8 cellular contexts compared by ENCODE assay signal in the genomic region with DNA sequence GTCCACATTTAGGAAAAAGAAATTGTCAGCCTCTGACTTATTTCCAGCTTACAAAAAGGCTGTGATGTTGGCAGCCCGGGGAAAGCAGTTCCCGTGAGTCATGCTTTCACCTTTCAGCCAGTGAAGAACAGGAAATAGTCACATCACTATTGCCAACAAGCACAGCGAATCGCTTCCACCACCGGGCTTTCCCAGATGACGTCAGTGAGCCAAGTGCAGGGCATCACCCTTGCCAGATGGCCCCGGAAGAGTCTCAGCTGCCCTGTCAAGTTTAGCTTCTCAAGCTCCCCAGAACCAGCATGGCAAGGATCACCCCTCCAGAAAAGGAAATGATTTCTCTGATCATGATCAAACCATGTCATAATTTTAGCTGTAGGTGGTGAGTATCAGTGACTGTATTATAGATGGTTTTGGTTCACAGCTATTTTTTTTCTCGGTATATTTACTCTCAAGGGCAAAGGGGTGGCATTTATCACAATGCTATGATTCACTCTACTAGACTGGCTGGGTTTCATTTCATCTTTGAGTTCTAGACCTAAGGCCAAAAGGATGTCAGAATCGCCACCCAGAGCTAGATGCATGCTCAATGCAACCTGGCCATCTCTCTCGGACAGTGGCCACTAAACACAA. TPM values are rescaled to one million over a fixed set of nuclear protein-coding genes. Genes with fewer than 3 reads are reported as not detected.
A peak's percentile ranks its signal among the peaks of the same experiment; 100 is the strongest.
DNase-seq lines count a peak whose midpoint lies in the region; ATAC-seq lines count a peak whose summit lies in the region.

No MANE protein-coding gene starts in this region.

- H3K4me3 ChIP-seq in ACC112 (ENCODE audit: low read depth, low read length) = peak overlapping the region; percentile 76; the same call in 1 of the 2 replicates
- no peak overlapping the region for H3K4me3 ChIP-seq in effector memory CD4-positive, alpha-beta T cell (ENCODE audit: insufficient read depth, low read depth, low read length, poor library complexity, severe bottlenecking)

- no peaks in the 10 kb centered on the region for H3K9me3 ChIP-seq in effector memory CD4-positive, alpha-beta T cell (ENCODE audit: control insufficient read depth, low read length)

- H3K4me1 ChIP-seq in ACC112 (ENCODE audit: control insufficient read depth, insufficient read depth, low read length, unreplicated experiment) = peaks cover 47% of the 10 kb centered on the region
- peaks cover 8% of the 10 kb centered on the region for H3K4me1 ChIP-seq in effector memory CD4-positive, alpha-beta T cell (ENCODE audit: control insufficient read depth, insufficient read depth, low read length, poor library complexity, severe bottlenecking)

- peak overlapping the region; percentile 92 for H3K27ac ChIP-seq in ACC112 (ENCODE audit: low read depth, low read length)
- peak overlapping the region; percentile 68 for H3K27ac ChIP-seq in effector memory CD4-positive, alpha-beta T cell (ENCODE audit: insufficient read depth, low read length, poor library complexity, severe bottlenecking)

- peaks cover 28% of the 10 kb centered on the region for H3K79me2 ChIP-seq in ACC112 (ENCODE audit: control insufficient read depth, insufficient read depth, low read length, unreplicated experiment)

- DNase-seq in NCI-H524 (lab: John Stamatoyannopoulos, UW) (peak; percentile 73 to 74), mucosa of gallbladder (ENCODE audit: low spot score) (peak; percentile 94)
- DNase-seq in activated CD8-positive, alpha-beta memory T cell treated with anti-CD3 and anti-CD28 coated beads for 24 hours = peak; percentile 92
- DNase-seq in effector memory CD4-positive, alpha-beta T cell = peak; percentile 88 to 92 (median 92)
- DNase-seq in stimulated activated CD8-positive, alpha-beta memory T cell treated with anti-CD3 and anti-CD28 coated beads, Interleukin-7, amount 100 ng/mL, for 24 hours (ENCODE audit: low read depth) = peak; percentile 88

- ATAC-seq in GM18870 (IDR thresholded peaks at IDR 0.05; ENCODE audit: unreplicated experiment) (peak; percentile 97), HG03103 (IDR thresholded peaks at IDR 0.05; ENCODE audit: low read depth, unreplicated experiment) (peak; percentile 90)

- no peak overlapping the region for H2AFZ ChIP-seq in ACC112 (ENCODE audit: low read length, unreplicated experiment)

- no peaks in the 10 kb centered on the region; the same call in 1 of the 2 replicates for H3K36me3 ChIP-seq in ACC112 (ENCODE audit: insufficient read depth, low read length)
- H3K36me3 ChIP-seq in effector memory CD4-positive, alpha-beta T cell (ENCODE audit: control insufficient read depth, insufficient read depth, low read length) = no peaks in the 10 kb centered on the region

- H3K27me3 ChIP-seq in ACC112 (ENCODE audit: insufficient read depth, low read length) = no peaks in the 10 kb centered on the region
- no peaks in the 10 kb centered on the region for H3K27me3 ChIP-seq in effector memory CD4-positive, alpha-beta T cell (replicated peaks; ENCODE audit: control insufficient read depth, insufficient read depth, low read length, poor library complexity, severe bottlenecking)

RNA-seq across cellular contexts. Expression of a gene that starts 32.9 kb away (rescaled TPM):
- 27.1 TPM for total RNA-seq in mucosa of gallbladder
